ENCODE assay signal across 17 cellular contexts in the genomic region with DNA sequence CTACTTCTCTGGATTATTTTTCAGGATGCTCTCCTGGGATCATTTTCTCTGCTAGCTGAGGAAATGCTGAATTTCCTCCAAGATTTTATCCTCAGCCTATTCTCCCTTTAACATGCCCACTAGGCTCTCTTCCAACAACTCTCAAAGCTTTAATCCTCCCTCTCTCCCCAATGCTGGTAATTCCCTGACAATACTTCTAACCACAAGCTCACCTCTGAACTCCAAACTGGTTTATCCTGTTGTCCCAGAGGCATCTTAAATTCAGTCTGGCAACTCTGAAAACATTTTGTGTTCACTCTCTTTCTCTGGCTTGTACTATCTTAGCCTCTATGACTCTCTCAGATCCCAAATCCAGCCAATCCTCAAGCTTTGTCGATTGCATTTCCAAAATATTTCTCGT.
DNase-seq lines count a peak whose midpoint lies in the region; ATAC-seq and TF ChIP-seq lines count a peak whose summit lies in the region.
"Had no signal": no experiment of that assay in that cellular context is flagged by ENCODE, and none has a peak within 500 bp of the region (broad histone marks: within the 10 kb centered on the region; RNA-seq: fewer than 3 reads in every experiment).

No MANE protein-coding gene starts in this region.

- no peak overlapping the region for H3K4me3 ChIP-seq in GM23338
- no peak overlapping the region for H3K4me3 ChIP-seq in prostate gland
- H3K4me3 ChIP-seq in tibial artery: no peak overlapping the region

- peaks cover 7% of the 10 kb centered on the region for H3K4me1 Mint-ChIP-seq in GM23338
- H3K4me1 Mint-ChIP-seq in T-helper 2 cell treated with Interferon-gamma antibody and Interleukin-4, amounts not matched to agents 5 μg/mL and 100 μg/mL, for 36 hours (ENCODE audit: low read depth): no peaks in the 10 kb centered on the region

- no peaks in the 10 kb centered on the region for H3K4me1 ChIP-seq in GM23338 (ENCODE audit: insufficient read depth)
- no peaks in the 10 kb centered on the region for H3K4me1 ChIP-seq in prostate gland (replicated peaks)
- H3K4me1 ChIP-seq in tibial artery: no peaks in the 10 kb centered on the region
- H3K4me1 ChIP-seq: BE2C had no signal

- no peaks in the 10 kb centered on the region for H3K9me3 ChIP-seq in prostate gland
- no peaks in the 10 kb centered on the region for H3K9me3 ChIP-seq in tibial artery
- H3K9me3 ChIP-seq: BE2C had no signal

- intact Hi-C loops in prostate gland (cut with DNase I) (no loop called here), tibial artery (cut with DNase I; ENCODE audit: low total_unique reads) (no loop called here)

- H3K79me2 ChIP-seq in GM23338 (replicated peaks; ENCODE audit: insufficient read depth): no peaks in the 10 kb centered on the region

- no peaks in the 10 kb centered on the region; the same call in 2 of the 3 replicates for H3K9me3 Mint-ChIP-seq in GM23338
- no peaks in the 10 kb centered on the region for H3K9me3 Mint-ChIP-seq in T-helper 2 cell treated with Interferon-gamma antibody and Interleukin-4, amounts not matched to agents 5 μg/mL and 100 μg/mL, for 36 hours
- H3K9me3 Mint-ChIP-seq: activated naive CD4-positive, alpha-beta T cell treated with anti-CD3 and anti-CD28 coated beads for 36 hours had no signal

- DNase-seq in GM23338 (ENCODE audit: low spot score) (peak; percentile 18), NCI-H510A treated with DMSO at 0.1 percent for 48 hours (lab: John Stamatoyannopoulos, UW) (peak; percentile 11), fibroblast of peridontal ligament (ENCODE audit: extremely low read depth) (peak; percentile 20), prostate gland (ENCODE audit: low spot score) (peak; percentile 46), ecto neural progenitor cell (ENCODE audit: low spot score) (no peak), tibial artery (no peak), NCI-H1105 (lab: John Stamatoyannopoulos, UW) (no peak)
- DNase-seq in T-helper 2 cell treated with Interferon-gamma antibody and Interleukin-4, amounts not matched to agents 5 μg/mL and 100 μg/mL, for 36 hours (ENCODE audit: low spot score): no peak
- DNase-seq: activated CD8-positive, alpha-beta memory T cell treated with anti-CD3 and anti-CD28 coated beads, Interleukin-2, amount 50 U/mL, for 4 hours; activated naive CD4-positive, alpha-beta T cell treated with anti-CD3 and anti-CD28 coated beads for 36 hours; BE2C; DMS153; effector CD4-positive, alpha-beta T cell; H7; Karpas-422; NCI-H1930 had no signal

- no peaks in the 10 kb centered on the region for H3F3A ChIP-seq in GM23338 (replicated peaks; ENCODE audit: low read depth)

- no peak overlapping the region for H3K4me2 ChIP-seq in GM23338

- no peaks in the 10 kb centered on the region for H3K27me3 ChIP-seq in GM23338 (ENCODE audit: insufficient read depth)
- no peaks in the 10 kb centered on the region for H3K27me3 ChIP-seq in prostate gland (replicated peaks; ENCODE audit: insufficient read depth)
- no peaks in the 10 kb centered on the region for H3K27me3 ChIP-seq in tibial artery
- H3K27me3 ChIP-seq: BE2C had no signal

- no peak overlapping the region for H3K27ac Mint-ChIP-seq in GM23338
- no peak overlapping the region for H3K27ac Mint-ChIP-seq in T-helper 2 cell treated with Interferon-gamma antibody and Interleukin-4, amounts not matched to agents 5 μg/mL and 100 μg/mL, for 36 hours
- H3K27ac Mint-ChIP-seq: activated naive CD4-positive, alpha-beta T cell treated with anti-CD3 and anti-CD28 coated beads for 36 hours had no signal

- no peaks in the 10 kb centered on the region for H4K20me1 ChIP-seq in GM23338 (replicated peaks; ENCODE audit: insufficient read depth)

- TF ChIP-seq POLR2A in prostate gland (IDR thresholded peaks at IDR 0.05): no peak

- no peaks in the 10 kb centered on the region for H3K9me2 ChIP-seq in GM23338 (ENCODE audit: insufficient read depth)

- H3K27me3 Mint-ChIP-seq in GM23338 (ENCODE audit: insufficient read depth, low read depth, poor library complexity): no peaks in the 10 kb centered on the region
- H3K27me3 Mint-ChIP-seq in T-helper 2 cell treated with Interferon-gamma antibody and Interleukin-4, amounts not matched to agents 5 μg/mL and 100 μg/mL, for 36 hours (ENCODE audit: low read depth): no peaks in the 10 kb centered on the region

- H3K36me3 ChIP-seq in GM23338 (ENCODE audit: insufficient read depth) (no peaks in the 10 kb centered on the region), prostate gland (no peaks in the 10 kb centered on the region), tibial artery (no peaks in the 10 kb centered on the region)
- H3K36me3 ChIP-seq: BE2C had no signal

- WGBS in prostate gland: 61% methylated on average over 2 of the region's 2 CpGs

- peak overlapping the region; percentile 56; the same call in 1 of the 2 replicates for H2AFZ ChIP-seq in GM23338

- no peak overlapping the region for H3K27ac ChIP-seq in GM23338 (ENCODE audit: low read depth)
- peak overlapping the region in 1 of 2 donors; percentile 2 for H3K27ac ChIP-seq in prostate gland
- H3K27ac ChIP-seq in tibial artery: no peak overlapping the region

- peak; percentile 83 for ATAC-seq in GM23338
- ATAC-seq: SK-N-SH treated with all-trans-retinoic acid at 6 μM for 48 hours had no signal

- H3K4me3 Mint-ChIP-seq in GM23338: no peak overlapping the region
- H3K4me3 Mint-ChIP-seq in T-helper 2 cell treated with Interferon-gamma antibody and Interleukin-4, amounts not matched to agents 5 μg/mL and 100 μg/mL, for 36 hours: no peak overlapping the region
- H3K4me3 Mint-ChIP-seq: activated naive CD4-positive, alpha-beta T cell treated with anti-CD3 and anti-CD28 coated beads for 36 hours had no signal

- no peaks in the 10 kb centered on the region for H3K36me3 Mint-ChIP-seq in GM23338 (ENCODE audit: low read depth)
- no peaks in the 10 kb centered on the region for H3K36me3 Mint-ChIP-seq in T-helper 2 cell treated with Interferon-gamma antibody and Interleukin-4, amounts not matched to agents 5 μg/mL and 100 μg/mL, for 36 hours (ENCODE audit: low read depth)

- no peak for TF ChIP-seq CTCF in GM23338 (conservative IDR thresholded peaks at IDR 0.05; ENCODE audit: low read depth in 2 of 2)
- no peak for TF ChIP-seq CTCF in prostate gland (IDR thresholded peaks at IDR 0.05)
- no peak for TF ChIP-seq CTCF in tibial artery (IDR thresholded peaks at IDR 0.05)

TF ChIP-seq in GM23338, 12 proteins besides CTCF, POLR2A, EP300 and RAD21 (continues in another document):
- TF ChIP-seq ZNF331 (CRISPR knock-in tag; IDR thresholded peaks at IDR 0.05; ENCODE audit: low read depth) (no peak), JUNB (IDR thresholded peaks at IDR 0.05; ENCODE audit: unreplicated experiment) (no peak), STAT1 (IDR thresholded peaks at IDR 0.05; ENCODE audit: unreplicated experiment) (no peak), CREB1 (CRISPR knock-in tag; IDR thresholded peaks at IDR 0.05; ENCODE audit: low read depth) (no peak), EZH2 (IDR thresholded peaks at IDR 0.05; ENCODE audit: low read depth, unreplicated experiment) (no peak), POLR2AphosphoS5 (IDR thresholded peaks at IDR 0.05; ENCODE audit: low read depth) (no peak), NANOG (IDR thresholded peaks at IDR 0.05; ENCODE audit: borderline replicate concordance) (no peak), EZH2phosphoT487 (IDR thresholded peaks at IDR 0.05; ENCODE audit: unreplicated experiment) (no peak)
- TF ChIP-seq, protein P1, sequence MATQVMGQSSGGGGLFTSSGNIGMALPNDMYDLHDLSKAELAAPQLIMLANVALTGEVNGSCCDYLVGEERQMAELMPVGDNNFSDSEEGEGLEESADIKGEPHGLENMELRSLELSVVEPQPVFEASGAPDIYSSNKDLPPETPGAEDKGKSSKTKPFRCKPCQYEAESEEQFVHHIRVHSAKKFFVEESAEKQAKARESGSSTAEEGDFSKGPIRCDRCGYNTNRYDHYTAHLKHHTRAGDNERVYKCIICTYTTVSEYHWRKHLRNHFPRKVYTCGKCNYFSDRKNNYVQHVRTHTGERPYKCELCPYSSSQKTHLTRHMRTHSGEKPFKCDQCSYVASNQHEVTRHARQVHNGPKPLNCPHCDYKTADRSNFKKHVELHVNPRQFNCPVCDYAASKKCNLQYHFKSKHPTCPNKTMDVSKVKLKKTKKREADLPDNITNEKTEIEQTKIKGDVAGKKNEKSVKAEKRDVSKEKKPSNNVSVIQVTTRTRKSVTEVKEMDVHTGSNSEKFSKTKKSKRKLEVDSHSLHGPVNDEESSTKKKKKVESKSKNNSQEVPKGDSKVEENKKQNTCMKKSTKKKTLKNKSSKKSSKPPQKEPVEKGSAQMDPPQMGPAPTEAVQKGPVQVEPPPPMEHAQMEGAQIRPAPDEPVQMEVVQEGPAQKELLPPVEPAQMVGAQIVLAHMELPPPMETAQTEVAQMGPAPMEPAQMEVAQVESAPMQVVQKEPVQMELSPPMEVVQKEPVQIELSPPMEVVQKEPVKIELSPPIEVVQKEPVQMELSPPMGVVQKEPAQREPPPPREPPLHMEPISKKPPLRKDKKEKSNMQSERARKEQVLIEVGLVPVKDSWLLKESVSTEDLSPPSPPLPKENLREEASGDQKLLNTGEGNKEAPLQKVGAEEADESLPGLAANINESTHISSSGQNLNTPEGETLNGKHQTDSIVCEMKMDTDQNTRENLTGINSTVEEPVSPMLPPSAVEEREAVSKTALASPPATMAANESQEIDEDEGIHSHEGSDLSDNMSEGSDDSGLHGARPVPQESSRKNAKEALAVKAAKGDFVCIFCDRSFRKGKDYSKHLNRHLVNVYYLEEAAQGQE (IDR thresholded peaks at IDR 0.05; ENCODE audit: unreplicated experiment): no peak
- TF ChIP-seq, protein P2, sequence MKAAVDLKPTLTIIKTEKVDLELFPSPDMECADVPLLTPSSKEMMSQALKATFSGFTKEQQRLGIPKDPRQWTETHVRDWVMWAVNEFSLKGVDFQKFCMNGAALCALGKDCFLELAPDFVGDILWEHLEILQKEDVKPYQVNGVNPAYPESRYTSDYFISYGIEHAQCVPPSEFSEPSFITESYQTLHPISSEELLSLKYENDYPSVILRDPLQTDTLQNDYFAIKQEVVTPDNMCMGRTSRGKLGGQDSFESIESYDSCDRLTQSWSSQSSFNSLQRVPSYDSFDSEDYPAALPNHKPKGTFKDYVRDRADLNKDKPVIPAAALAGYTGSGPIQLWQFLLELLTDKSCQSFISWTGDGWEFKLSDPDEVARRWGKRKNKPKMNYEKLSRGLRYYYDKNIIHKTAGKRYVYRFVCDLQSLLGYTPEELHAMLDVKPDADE (IDR thresholded peaks at IDR 0.05): no peak

Comparison
In these comparisons a context has a peak if more than half of its experiments do, and no peak if none do; other contexts are left out.
1. DNase-seq: peak in GM23338 (single experiment), NCI-H510A treated with DMSO at 0.1 percent for 48 hours (single experiment), fibroblast of peridontal ligament (single experiment) and prostate gland (single experiment); none in ecto neural progenitor cell (single experiment), tibial artery (0 of 2), NCI-H1105 (single experiment) and T-helper 2 cell treated with Interferon-gamma antibody and Interleukin-4, amounts not matched to agents 5 μg/mL and 100 μg/mL, for 36 hours (single experiment).